Comparison of ENCODE assay signal across 8 cellular contexts in the genomic region with DNA sequence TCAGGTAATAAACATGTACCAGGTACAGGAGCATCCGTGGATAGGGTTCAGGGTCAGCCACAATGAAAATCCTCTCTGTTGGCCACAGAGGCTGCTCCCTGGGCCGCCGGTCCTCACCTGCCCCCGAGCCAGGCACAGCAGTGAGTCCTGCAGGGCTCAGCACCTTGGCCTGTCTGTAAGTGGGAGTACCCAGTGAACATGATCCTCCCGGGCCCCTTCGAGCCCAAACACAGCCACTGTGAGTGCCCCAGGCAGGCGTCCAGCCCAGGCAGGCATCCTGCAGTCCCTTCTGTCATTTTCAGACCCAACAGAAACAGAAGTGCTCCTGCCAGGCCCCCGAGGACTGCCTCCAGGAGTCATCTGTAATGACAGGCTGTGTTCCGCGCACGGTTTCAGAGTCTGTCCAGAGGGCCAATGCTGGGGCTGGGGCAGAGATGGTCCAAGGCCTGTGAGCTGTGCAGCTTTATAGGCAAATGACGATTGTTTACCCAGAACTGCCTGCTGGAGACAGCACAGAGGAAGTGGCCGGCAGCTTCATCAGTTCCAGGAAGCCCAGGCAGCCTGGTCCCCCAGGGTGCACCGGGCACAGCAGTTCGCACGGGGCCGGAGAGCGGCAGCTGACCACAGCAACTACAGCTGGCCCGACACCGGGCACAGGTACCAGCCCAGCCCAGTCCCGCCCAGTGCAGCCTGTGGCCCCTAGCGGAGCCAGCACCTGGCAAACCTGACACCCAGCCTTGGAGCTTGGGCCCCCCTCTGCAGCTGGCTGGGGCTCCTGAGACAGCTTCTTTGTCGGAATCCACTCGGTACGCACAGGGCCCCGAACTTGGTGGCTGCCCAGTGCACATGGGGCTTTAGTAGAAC. TPM values are rescaled to one million over a fixed set of nuclear protein-coding genes. Genes with fewer than 3 reads are reported as not detected.
DNase-seq lines count a peak whose midpoint lies in the region; ATAC-seq and TF ChIP-seq lines count a peak whose summit lies in the region.

No MANE protein-coding gene starts in this region.

- no peak overlapping the region for H2AK9ac ChIP-seq in IMR-90 (replicated peaks; ENCODE audit: low read depth, low read length, poor library complexity)

- H3K56ac ChIP-seq in IMR-90 (ENCODE audit: extremely low read depth, insufficient read depth, low read length), result no peak overlapping the region

- 66% methylated on average over 8 of the region's 26 CpGs; no CpG with 5 or more reads in 1 of the 2 experiments for WGBS in IMR-90 (ENCODE audit: extremely low coverage in 2 of 2, insufficient read length in 1 of 2), 2 experiments
- 61% methylated on average over 26 of the region's 26 CpGs for WGBS in hepatocyte (ENCODE audit: low lambda C conversion rate, missing lambda C conversion rate)

- H3K9me3 Mint-ChIP-seq in activated naive CD8-positive, alpha-beta T cell treated with anti-CD3 and anti-CD28 coated beads, Interleukin-2, amount 10 ng/mL, durations not matched to agents 7 days and 5 days, result no peaks in the 10 kb centered on the region

- BruUV-seq in IMR-90 (replicated peaks; lab: Mats Ljungman, UMichigan), result no TSS peak

- no peak for TF ChIP-seq RAD21 in IMR-90 (IDR thresholded peaks at IDR 0.05; ENCODE audit: low read length)

- TF ChIP-seq POLR2A in IMR-90 (IDR thresholded peaks at IDR 0.05; ENCODE audit: low read depth, low read length), result no peak

- H3K4me1 ChIP-seq in IMR-90 (ENCODE audit: control insufficient read depth, insufficient read depth, low read length) (peaks cover 26% of the 10 kb centered on the region), hepatocyte (ENCODE audit: insufficient read depth) (peaks cover 56% of the 10 kb centered on the region)

- in situ Hi-C loops in IMR-90 (cut with MboI; ENCODE audit: low sequenced_read_pairs), result no loop called here

- TF ChIP-seq CTCF in IMR-90 (conservative IDR thresholded peaks at IDR 0.05; ENCODE audit: low read depth, low read length), result no peak
- TF ChIP-seq CTCF in hepatocyte (IDR thresholded peaks at IDR 0.05; ENCODE audit: poor library complexity), result no peak

- H3K4ac ChIP-seq in IMR-90 (ENCODE audit: low read depth, low read length), result no peak overlapping the region

- dilution Hi-C loops in IMR-90 (cut with HindIII; ENCODE audit: low sequenced_read_pairs, unreplicated experiment), result no loop called here

- H4K20me1 ChIP-seq in IMR-90 (ENCODE audit: insufficient read depth, low read length) (peaks cover 68% of the 10 kb centered on the region), hepatocyte (ENCODE audit: insufficient read depth, poor library complexity, severe bottlenecking) (no peaks in the 10 kb centered on the region)

- POLR2A ChIA-PET in IMR-90 (lab: Charles Lee; ENCODE audit: unreplicated experiment), result no interaction called here
- POLR2A ChIA-PET in activated naive CD8-positive, alpha-beta T cell treated with anti-CD3 and anti-CD28 coated beads, Interleukin-2, amount 10 ng/mL, durations not matched to agents 7 days and 5 days (lab: Charles Lee), result interaction anchor here (0.8 to 10.1 kb wide), 5 partner anchors 12 to 95 kb away, joined by 3 to 186 read pairs (median 6); a partner anchor contains a TSS

- H3K9me3 ChIP-seq in IMR-90 (ENCODE audit: control insufficient read depth, insufficient read depth, low read length) (no peaks in the 10 kb centered on the region), hepatocyte (ENCODE audit: low read depth) (no peaks in the 10 kb centered on the region)

- peaks cover 45% of the 10 kb centered on the region for H3K79me2 ChIP-seq in hepatocyte

- no peak overlapping the region for H3K23ac ChIP-seq in IMR-90 (ENCODE audit: low read depth, low read length)

- H3K27me3 Mint-ChIP-seq in activated naive CD8-positive, alpha-beta T cell treated with anti-CD3 and anti-CD28 coated beads, Interleukin-2, amount 10 ng/mL, durations not matched to agents 7 days and 5 days, result no peaks in the 10 kb centered on the region

- peak overlapping the region; percentile 17 for H2BK5ac ChIP-seq in IMR-90 (ENCODE audit: low read depth, low read length, poor library complexity, severe bottlenecking)

- no peak overlapping the region for H2BK15ac ChIP-seq in IMR-90 (ENCODE audit: low read depth, low read length)

- H3K4me3 ChIP-seq in IMR-90 (ENCODE audit: insufficient read depth, low read depth, low read length), result no peak overlapping the region
- H3K4me3 ChIP-seq in hepatocyte, result no peak overlapping the region

- peak overlapping the region in 1 of 2 experiments; percentile 28; a peak in 1 of 4 replicates for H4K8ac ChIP-seq in IMR-90 (ENCODE audit: low read depth in 2 of 2, low read length in 2 of 2)

- H2BK20ac ChIP-seq in IMR-90 (ENCODE audit: low read depth, low read length), result no peak overlapping the region

- H3K9me2 ChIP-seq in hepatocyte (replicated peaks; ENCODE audit: insufficient read depth), result no peaks in the 10 kb centered on the region

- no peak overlapping the region for H4K5ac ChIP-seq in IMR-90 (ENCODE audit: low read depth, low read length)

- intact Hi-C loops in IMR-90 (cut with micrococcal nuclease), result no loop called here

- CTCF ChIA-PET in IMR-90 (lab: Yijun Ruan, JAX), result interaction anchor here (1.1 kb wide), 1 partner anchor 77 kb away, joined by 3 read pairs; no protein-coding TSS in a partner anchor

- H3K36me3 Mint-ChIP-seq in activated naive CD8-positive, alpha-beta T cell treated with anti-CD3 and anti-CD28 coated beads, Interleukin-2, amount 10 ng/mL, durations not matched to agents 7 days and 5 days, result peaks cover 17% of the 10 kb centered on the region

- H3K14ac ChIP-seq in IMR-90 (replicated peaks; ENCODE audit: low read depth, low read length), result no peak overlapping the region

- H3K27ac Mint-ChIP-seq in activated naive CD8-positive, alpha-beta T cell treated with anti-CD3 and anti-CD28 coated beads, Interleukin-2, amount 10 ng/mL, durations not matched to agents 7 days and 5 days, result peak overlapping the region; percentile 96

- H3K4me3 Mint-ChIP-seq in activated naive CD8-positive, alpha-beta T cell treated with anti-CD3 and anti-CD28 coated beads, Interleukin-2, amount 10 ng/mL, durations not matched to agents 7 days and 5 days, result peak overlapping the region; percentile 76

- H2AFZ ChIP-seq in IMR-90 (replicated peaks; ENCODE audit: low read length, poor library complexity) (no peak overlapping the region), hepatocyte (no peak overlapping the region)

- H2AK5ac ChIP-seq in IMR-90 (ENCODE audit: low read depth, low read length), result no peak overlapping the region; the same call in 1 of the 2 replicates

- H3K27ac ChIP-seq in IMR-90 (ENCODE audit: insufficient read depth, low read length), result 0 out of 2 replicates have a peak overlapping the region, but pooled peaks have one; percentile 8
- peak overlapping the region; percentile 92 for H3K27ac ChIP-seq in hepatocyte

- no peak overlapping the region for H3K4me2 ChIP-seq in IMR-90 (ENCODE audit: low read depth, low read length)
- peak overlapping the region; percentile 54 for H3K4me2 ChIP-seq in hepatocyte

- no peaks in the 10 kb centered on the region for H3K27me3 ChIP-seq in IMR-90 (ENCODE audit: control insufficient read depth, insufficient read depth, low read length)
- no peaks in the 10 kb centered on the region for H3K27me3 ChIP-seq in hepatocyte

- peak; percentile 67 for DNase-seq in Ammon's horn (ENCODE audit: low spot score)
- peak; percentile 56 for DNase-seq in IMR-90
- DNase-seq in activated naive CD8-positive, alpha-beta T cell treated with anti-CD3 and anti-CD28 coated beads, Interleukin-2, amount 10 ng/mL, durations not matched to agents 7 days and 5 days, result peak; percentile 69
- peak; percentile 71 for DNase-seq in hepatocyte (ENCODE audit: low spot score)
- DNase-seq in stimulated activated naive CD8-positive, alpha-beta T cell treated with anti-CD3 and anti-CD28 coated beads, Interleukin-15, Interleukin-2, amounts not matched to agents 100 U/mL and 50 U/mL, for 24 hours, result peak; percentile 47
- no peak for DNase-seq in NCI-H1092 treated with DMSO at 0.1 percent for 48 hours (lab: John Stamatoyannopoulos, UW)
- no peak for DNase-seq in occipital lobe (lab: John Stamatoyannopoulos, UW)
- no peak for DNase-seq in SKM-1 treated with dmso at 0.1 percent for 144 hours (lab: John Stamatoyannopoulos, UW; ENCODE audit: unreplicated experiment)

- no peak overlapping the region for H4K91ac ChIP-seq in IMR-90 (ENCODE audit: insufficient read depth, low read depth, low read length)

- H3K36me3 ChIP-seq in IMR-90 (ENCODE audit: control insufficient read depth, insufficient read depth, low read length) (peaks cover 9% of the 10 kb centered on the region; the same call in 1 of the 2 replicates), hepatocyte (replicated peaks; ENCODE audit: insufficient read depth, low read depth) (no peaks in the 10 kb centered on the region)

- ATAC-seq in IMR-90 (ENCODE audit: low read depth), result peak; percentile 6; the same call in 1 of the 2 replicates
- peak; percentile 81 for ATAC-seq in activated naive CD8-positive, alpha-beta T cell treated with anti-CD3 and anti-CD28 coated beads, Interleukin-2, amount 10 ng/mL, durations not matched to agents 7 days and 5 days (ENCODE audit: low read depth)
- ATAC-seq in stimulated activated naive CD8-positive, alpha-beta T cell treated with anti-CD3 and anti-CD28 coated beads, Interleukin-15, Interleukin-2, amounts not matched to agents 100 U/mL and 50 U/mL, for 24 hours, result no peak

- no peak overlapping the region for H3K9ac ChIP-seq in IMR-90 (ENCODE audit: low read depth, low read length)

- no peak overlapping the region for H2BK120ac ChIP-seq in IMR-90 (ENCODE audit: low read depth, low read length)

- H3K18ac ChIP-seq in IMR-90 (ENCODE audit: low read depth, low read length), result no peak overlapping the region

- peaks cover 13% of the 10 kb centered on the region for H3K9me1 ChIP-seq in IMR-90 (ENCODE audit: insufficient read depth, low read length)

- peaks cover 23 to 79% of the 10 kb centered on the region in 2 experiments; a peak in 3 of 4 replicates for H3K79me1 ChIP-seq in IMR-90 (ENCODE audit: low read depth in 1 of 2, low read length in 2 of 2)

- H3K4me1 Mint-ChIP-seq in activated naive CD8-positive, alpha-beta T cell treated with anti-CD3 and anti-CD28 coated beads, Interleukin-2, amount 10 ng/mL, durations not matched to agents 7 days and 5 days, result peaks cover 34% of the 10 kb centered on the region

RNA-seq across cellular contexts. Expression of a gene that starts 13.2 kb away (rescaled TPM):
- total RNA-seq in IMR-90 (2012; rRNA removed), result 11.3 and 13.6 TPM in 2 replicates
- 87.9 and 101 TPM in 2 replicates for polyA plus RNA-seq in IMR-90 (2012; rRNA removed)
- polyA plus RNA-seq in IMR-90 (2012; cell fraction: cytosol; rRNA removed), result 70.4 and 146 TPM in 2 replicates
- polyA plus RNA-seq in IMR-90 (2012; cell fraction: nucleus; rRNA removed; ENCODE audit: low replicate concordance), result 88.7 and 147 TPM in 2 replicates
- 10 to 100 TPM; 59.2 to 63.9 TPM for total RNA-seq in activated naive CD8-positive, alpha-beta T cell treated with anti-CD3 and anti-CD28 coated beads, Interleukin-2, amount 10 ng/mL, durations not matched to agents 7 days and 5 days
- total RNA-seq in hepatocyte, result 20.4 and 29.3 TPM in 2 replicates
- 52.5 and 56.2 TPM in 2 replicates for polyA plus RNA-seq in hepatocyte
- total RNA-seq in occipital lobe, result 16.5 TPM

Comparison
In these comparisons a context has a peak if more than half of its experiments do, and no peak if none do; other contexts are left out.
1. DNase-seq: peak in Ammon's horn (single experiment), IMR-90 (single experiment), activated naive CD8-positive, alpha-beta T cell treated with anti-CD3 and anti-CD28 coated beads, Interleukin-2, amount 10 ng/mL, durations not matched to agents 7 days and 5 days (single experiment), hepatocyte (single experiment) and stimulated activated naive CD8-positive, alpha-beta T cell treated with anti-CD3 and anti-CD28 coated beads, Interleukin-15, Interleukin-2, amounts not matched to agents 100 U/mL and 50 U/mL, for 24 hours (single experiment); none in NCI-H1092 treated with DMSO at 0.1 percent for 48 hours (single experiment), occipital lobe (single experiment) and SKM-1 treated with dmso at 0.1 percent for 144 hours (single experiment).